In the genomic region with DNA sequence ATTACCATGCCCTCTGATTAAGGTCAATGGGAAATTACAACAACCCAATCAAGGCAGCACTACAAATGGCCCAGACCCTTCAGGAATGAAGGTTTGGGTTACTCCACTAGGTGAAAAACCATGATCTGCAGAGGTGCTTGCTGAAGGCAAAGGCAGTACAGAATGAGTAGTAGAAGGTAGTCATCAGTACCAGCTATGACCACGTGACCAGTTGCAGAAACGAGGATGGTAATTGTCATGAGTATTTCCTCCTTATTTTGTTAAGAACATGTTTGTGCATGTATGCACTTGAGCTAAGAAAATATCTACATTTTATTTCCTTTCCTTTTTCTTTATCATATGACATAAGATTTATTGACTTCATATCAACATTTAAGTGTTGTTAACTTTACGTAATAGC, we compare ENCODE assay signal across 22 cellular contexts.
DNase-seq lines count a peak whose midpoint lies in the region; FAIRE-seq and TF ChIP-seq lines count a peak whose summit lies in the region.
"Had no signal": no experiment of that assay in that cellular context is flagged by ENCODE, and none has a peak within 500 bp of the region (broad histone marks: within the 10 kb centered on the region; RNA-seq: fewer than 3 reads in every experiment).

No MANE protein-coding gene starts in this region.

- H3K4me2 ChIP-seq in smooth muscle cell (no peak overlapping the region), OCI-LY7 (ENCODE audit: low read length) (no peak overlapping the region)
- H3K4me2 ChIP-seq: GM23338 had no signal

- CTCF ChIA-PET in OCI-LY7 (lab: Charles Lee; ENCODE audit: unreplicated experiment), result no interaction called here

- no peak overlapping the region for H2AFZ ChIP-seq in smooth muscle cell (ENCODE audit: low read depth)
- no peak overlapping the region for H2AFZ ChIP-seq in OCI-LY7 (ENCODE audit: low read length)
- H2AFZ ChIP-seq: GM23338 had no signal

- no peaks in the 10 kb centered on the region for H3F3A ChIP-seq in smooth muscle cell (ENCODE audit: low read depth)

- no TSS peak for BruUV-seq in OCI-LY7 (replicated peaks; lab: Mats Ljungman, UMichigan)

- peak; percentile 92 for DNase-seq in bronchial epithelial cell (ENCODE audit: low read depth)
- no peak for DNase-seq in smooth muscle cell (lab: John Stamatoyannopoulos, UW; ENCODE audit: unreplicated experiment)
- no peak for DNase-seq in activated gamma-delta T cell (lab: John Stamatoyannopoulos, UW)
- no peak for DNase-seq in DMS79 treated with DMSO at 0.1 percent for 48 hours (lab: John Stamatoyannopoulos, UW)
- no peak for DNase-seq in OCI-LY7 (ENCODE audit: low spot score)
- DNase-seq: ACHN; BE2C; C1 segment of cervical spinal cord; CD4-positive, CD25-positive, alpha-beta regulatory T cell; CD8-positive, alpha-beta memory T cell; COR-L47; GDM1; H7; HFFc6 had no signal

- H3K27me3 ChIP-seq in bronchial epithelial cell (ENCODE audit: control insufficient read depth, insufficient read depth, low read length), result no peaks in the 10 kb centered on the region
- no peaks in the 10 kb centered on the region for H3K27me3 ChIP-seq in esophagus (ENCODE audit: control insufficient read depth in 1 of 2, insufficient read depth in 2 of 2, low read length in 2 of 2)
- no peaks in the 10 kb centered on the region for H3K27me3 ChIP-seq in smooth muscle cell (ENCODE audit: low read depth)
- H3K27me3 ChIP-seq: BE2C had no signal

- H3K27ac ChIP-seq in esophagus (ENCODE audit: low read depth in 2 of 2, low read length in 1 of 2) (peak overlapping the region; percentile 4 to 78), smooth muscle cell (ENCODE audit: low read depth) (peak overlapping the region; percentile 88), OCI-LY7 (ENCODE audit: low read depth, low read length, poor library complexity, severe bottlenecking) (no peak overlapping the region)

- no peaks in the 10 kb centered on the region for H4K20me1 ChIP-seq in smooth muscle cell (ENCODE audit: low read depth)
- H4K20me1 ChIP-seq in OCI-LY7 (ENCODE audit: insufficient read depth, low read length), result no peaks in the 10 kb centered on the region

- H3K4me1 ChIP-seq in esophagus (ENCODE audit: control insufficient read depth in 2 of 2, insufficient read depth in 2 of 2, low read length in 1 of 2) (peaks cover 0 to 4% of the 10 kb centered on the region in 2 donors), smooth muscle cell (ENCODE audit: low read depth) (no peaks in the 10 kb centered on the region), OCI-LY7 (ENCODE audit: insufficient read depth, low read length, poor library complexity, severe bottlenecking) (no peaks in the 10 kb centered on the region)
- H3K4me1 ChIP-seq: BE2C had no signal

- intact Hi-C loops in OCI-LY7 (cut with micrococcal nuclease; ENCODE audit: unreplicated experiment), result no loop called here

- no peak overlapping the region for H3K4me3 ChIP-seq in bronchial epithelial cell (ENCODE audit: low read depth, low read length)
- no peak overlapping the region for H3K4me3 ChIP-seq in esophagus (ENCODE audit: low read depth in 1 of 2, low read length in 2 of 2)
- no peak overlapping the region for H3K4me3 ChIP-seq in smooth muscle cell
- no peak overlapping the region for H3K4me3 ChIP-seq in OCI-LY7 (ENCODE audit: low read depth, low read length, poor library complexity, severe bottlenecking)
- H3K4me3 ChIP-seq: GM23338 had no signal

- TF ChIP-seq CTCF in bronchial epithelial cell (IDR thresholded peaks at IDR 0.05; ENCODE audit: insufficient read depth, low read length, severe bottlenecking), result no peak
- TF ChIP-seq CTCF in smooth muscle cell (IDR thresholded peaks at IDR 0.05; ENCODE audit: borderline replicate concordance, insufficient read depth, poor library complexity, severe bottlenecking), result no peak
- no peak for TF ChIP-seq CTCF in OCI-LY7 (conservative IDR thresholded peaks at IDR 0.05; ENCODE audit: low read length)

- H3K9me3 ChIP-seq in esophagus (ENCODE audit: control insufficient read depth in 2 of 2, insufficient read depth in 1 of 2, low read depth in 1 of 2, low read length in 1 of 2) (no peaks in the 10 kb centered on the region), smooth muscle cell (replicated peaks; ENCODE audit: low read depth) (no peaks in the 10 kb centered on the region), OCI-LY7 (ENCODE audit: low read length) (no peaks in the 10 kb centered on the region)
- H3K9me3 ChIP-seq: BE2C had no signal

- no peaks in the 10 kb centered on the region for H3K9me2 ChIP-seq in OCI-LY7 (ENCODE audit: insufficient read depth, low read length)

- H3K79me2 ChIP-seq in smooth muscle cell (ENCODE audit: low read depth), result no peaks in the 10 kb centered on the region
- no peaks in the 10 kb centered on the region for H3K79me2 ChIP-seq in OCI-LY7 (ENCODE audit: insufficient read depth, low read depth, low read length)

- WGBS in esophagus, 2 donors, result 59 to 64% methylated on average over 3 of the region's 3 CpGs
- WGBS in smooth muscle cell (ENCODE audit: low lambda C conversion rate), result 86% methylated on average over 3 of the region's 3 CpGs

- FAIRE-seq in TTC549 (lab: Jason Lieb, UNC), result peak; percentile 36
- no peak for FAIRE-seq in bronchial epithelial cell (lab: Jason Lieb, UNC)
- FAIRE-seq: A204.1, D721Med, GM12892, GM18507, HTR-8/SVneo had no signal

- no peak overlapping the region for H3K9ac ChIP-seq in smooth muscle cell (ENCODE audit: low read depth)

- no peaks in the 10 kb centered on the region for H3K36me3 ChIP-seq in bronchial epithelial cell (ENCODE audit: control insufficient read depth, insufficient read depth, low read length)
- H3K36me3 ChIP-seq in esophagus (ENCODE audit: control insufficient read depth in 2 of 2, insufficient read depth in 2 of 2, low read length in 1 of 2), result no peaks in the 10 kb centered on the region
- no peaks in the 10 kb centered on the region for H3K36me3 ChIP-seq in smooth muscle cell (ENCODE audit: low read depth)
- H3K36me3 ChIP-seq in OCI-LY7 (ENCODE audit: insufficient read depth, low read length), result no peaks in the 10 kb centered on the region
- H3K36me3 ChIP-seq: BE2C had no signal

- POLR2A ChIA-PET in OCI-LY7 (lab: Charles Lee), result no interaction called here
